Comparison of ENCODE assay signal across 8 cellular contexts in the genomic region with DNA sequence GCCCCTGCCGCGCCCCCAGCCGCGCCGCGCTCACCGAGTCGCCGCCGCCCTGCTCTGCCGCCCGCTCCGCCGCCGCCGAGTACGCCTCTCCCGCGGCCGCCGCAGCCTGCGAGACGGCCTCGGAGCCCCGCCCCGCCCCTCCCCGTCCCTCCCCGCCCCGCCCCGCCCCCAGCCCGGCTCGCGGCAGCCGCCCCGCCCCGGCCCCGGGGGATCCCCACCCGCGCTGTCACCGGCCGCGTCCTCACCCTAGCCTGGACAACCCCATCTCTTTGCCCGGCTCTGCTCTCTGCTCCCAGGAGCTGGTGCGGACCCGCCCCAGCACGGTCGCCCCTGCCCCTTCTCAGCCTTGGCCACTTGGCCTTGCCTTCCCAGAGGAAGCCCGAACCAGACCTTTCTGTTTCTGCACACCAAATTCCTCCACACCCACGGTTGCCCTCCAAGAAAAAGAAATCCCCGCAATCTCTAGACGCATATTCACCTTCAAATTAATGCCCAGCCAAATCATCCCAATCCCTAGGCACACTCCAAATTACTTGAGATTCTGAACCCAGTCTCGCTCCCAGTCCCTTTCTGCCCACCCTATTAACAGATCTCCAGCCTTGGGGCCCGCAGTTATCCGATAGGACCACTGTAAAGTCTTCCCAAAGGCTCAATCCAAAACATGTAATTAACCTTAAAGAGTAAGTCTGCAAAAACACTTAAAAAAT. TPM values are rescaled to one million over a fixed set of nuclear protein-coding genes. Genes with fewer than 3 reads are reported as not detected.
DNase-seq lines count a peak whose midpoint lies in the region; ATAC-seq, FAIRE-seq and TF ChIP-seq lines count a peak whose summit lies in the region.

A gene (minus strand): TSS at position 89 of the 707 bp plus-strand sequence. CDS start 77,715 bp downstream, outside the sequence.

- H3K36me3 ChIP-seq in breast epithelium (no peaks in the 10 kb centered on the region), smooth muscle cell (ENCODE audit: low read depth) (no peaks in the 10 kb centered on the region)

- 23% methylated on average over 8 of the region's 54 CpGs for WGBS in smooth muscle cell (ENCODE audit: low lambda C conversion rate)

- H3K9me3 ChIP-seq in breast epithelium (no peaks in the 10 kb centered on the region), smooth muscle cell (replicated peaks; ENCODE audit: low read depth) (no peaks in the 10 kb centered on the region)

- peaks cover 0 to 2% of the 10 kb centered on the region in 2 donors for H3K4me1 ChIP-seq in breast epithelium
- H3K4me1 ChIP-seq in smooth muscle cell (ENCODE audit: low read depth): no peaks in the 10 kb centered on the region

- DNase-seq in ACHN (peak; percentile 59), GM19239 (ENCODE audit: insufficient read length, low spot score) (peak; percentile 40), T-helper 2 cell (peak in 4 of 5 experiments; percentile 8 to 62 (median 24)), breast epithelium (ENCODE audit: low spot score in 2 of 2) (no peak), iris pigment epithelial cell (ENCODE audit: low read depth) (peak; percentile 33), smooth muscle cell (lab: John Stamatoyannopoulos, UW; ENCODE audit: unreplicated experiment) (peak; percentile 47)

- ATAC-seq in HG03442 (IDR thresholded peaks at IDR 0.05; ENCODE audit: unreplicated experiment) (peak; percentile 63), GM18858 (IDR thresholded peaks at IDR 0.05; ENCODE audit: unreplicated experiment) (no peak)

- no peaks in the 10 kb centered on the region for H3F3A ChIP-seq in smooth muscle cell (ENCODE audit: low read depth)

- no peak for TF ChIP-seq POLR2A in breast epithelium (IDR thresholded peaks at IDR 0.05)

- no peaks in the 10 kb centered on the region for H4K20me1 ChIP-seq in smooth muscle cell (ENCODE audit: low read depth)

- H3K4me3 ChIP-seq in breast epithelium (peak within 1 kb of the TSS; percentile 70 to 79 (median 71)), smooth muscle cell (peak within 1 kb of the TSS; percentile 61)

- H3K27ac ChIP-seq in breast epithelium (peak within 1 kb of the TSS; percentile 76 to 89), smooth muscle cell (ENCODE audit: low read depth) (no peak within 1 kb of the TSS)

- H2AFZ ChIP-seq in smooth muscle cell (ENCODE audit: low read depth): peak within 1 kb of the TSS; percentile 75

- intact Hi-C loops in breast epithelium (cut with DNase I; ENCODE audit: low total_unique reads): no loop called here

- FAIRE-seq in GM19239 (lab: Jason Lieb, UNC): no peak

- TF ChIP-seq CTCF in breast epithelium (IDR thresholded peaks at IDR 0.05) (no peak), smooth muscle cell (IDR thresholded peaks at IDR 0.05; ENCODE audit: borderline replicate concordance, insufficient read depth, poor library complexity, severe bottlenecking) (no peak)

- in situ Hi-C loops in ACHN (cut with HindIII; ENCODE audit: low pct_ligation_motif_present, low pct_unique_long_range_greater_than_20kb, low sequenced_read_pairs): no loop called here

- no peak within 1 kb of the TSS for H3K9ac ChIP-seq in smooth muscle cell (ENCODE audit: low read depth)

- peak within 1 kb of the TSS; percentile 93 for H3K4me2 ChIP-seq in smooth muscle cell

- H3K27me3 ChIP-seq in breast epithelium (no peaks in the 10 kb centered on the region), smooth muscle cell (ENCODE audit: low read depth) (no peaks in the 10 kb centered on the region)

- H3K79me2 ChIP-seq in smooth muscle cell (ENCODE audit: low read depth): no peaks in the 10 kb centered on the region

RNA-seq across cellular contexts. Expression of the gene that starts here (rescaled TPM):
- total RNA-seq in breast epithelium: 10 to 100 TPM; 12.5 to 18.7 (median 17.7) TPM
- 5.8 and 6.3 TPM in 2 replicates for total RNA-seq in smooth muscle cell
- polyA plus RNA-seq in smooth muscle cell: 1.7 and 4.1 TPM in 2 replicates

Comparison
In these comparisons a context has a peak if more than half of its experiments do, and no peak if none do; other contexts are left out.
1. DNase-seq: peak in ACHN (single experiment), GM19239 (single experiment), T-helper 2 cell (4 of 5), iris pigment epithelial cell (single experiment) and smooth muscle cell (single experiment); none in breast epithelium (0 of 2).